8 cellular contexts compared by ENCODE assay signal in genomic region chr15:77907824-77908751, GRCh38.
A peak's percentile ranks its signal among the peaks of the same experiment; 100 is the strongest.
DNase-seq lines count a peak whose midpoint lies in the region; ATAC-seq, FAIRE-seq and TF ChIP-seq lines count a peak whose summit lies in the region.

No MANE protein-coding gene starts in this region.

- H3K27ac ChIP-seq in pancreas (no peak overlapping the region), esophagus muscularis mucosa (replicated peaks in 1 of 4) (no peak overlapping the region)

- peak; percentile 77 to 82 for DNase-seq in Caco-2
- peak; percentile 50 for DNase-seq in HS-27A (ENCODE audit: low read depth)
- DNase-seq in SW 1271 (lab: John Stamatoyannopoulos, UW) = peak; percentile 32 to 40
- DNase-seq in ecto neural progenitor cell (ENCODE audit: low spot score) = peak; percentile 55
- peak; percentile 28 to 84 (median 66) for DNase-seq in pancreas
- no peak for DNase-seq in esophagus muscularis mucosa (ENCODE audit: extremely low spot score)
- DNase-seq in DMS79 treated with DMSO at 0.1 percent for 48 hours (lab: John Stamatoyannopoulos, UW) = no peak
- no peak for DNase-seq in H54 (ENCODE audit: insufficient read length, low spot score)

- H3K4me3 Mint-ChIP-seq in Caco-2 (ENCODE audit: unreplicated experiment) = no peak overlapping the region

- H3K36me3 Mint-ChIP-seq in Caco-2 (ENCODE audit: insufficient read depth, unreplicated experiment) = no peaks in the 10 kb centered on the region

- intact Hi-C loops in Caco-2 (cut with micrococcal nuclease; ENCODE audit: unreplicated experiment) = loop anchor here (5.0 kb wide), 1 partner anchor 334 kb away; no protein-coding TSS in a partner anchor
- intact Hi-C loops in pancreas (cut with DNase I) = no loop called here
- intact Hi-C loops in esophagus muscularis mucosa (cut with DNase I) = no loop called here

- ATAC-seq in pancreas = peak; percentile 44 to 91 (median 77)

- H3K9me3 Mint-ChIP-seq in Caco-2 (ENCODE audit: unreplicated experiment) = no peaks in the 10 kb centered on the region

- no peak for FAIRE-seq in pancreas (lab: Jason Lieb, UNC)
- FAIRE-seq in H54 (lab: Jason Lieb, UNC) = no peak

- H3K27me3 ChIP-seq in Caco-2 (replicated peaks; ENCODE audit: control insufficient read depth, insufficient read depth, low read length) (no peaks in the 10 kb centered on the region), pancreas (no peaks in the 10 kb centered on the region), esophagus muscularis mucosa (peaks cover 0 to 40% (median 0%) of the 10 kb centered on the region in 4 donors)

- BruUV-seq in Caco-2 (replicated peaks; lab: Mats Ljungman, UMichigan) = no TSS peak

- peaks cover 10% of the 10 kb centered on the region for H3K27me3 Mint-ChIP-seq in Caco-2 (ENCODE audit: insufficient read depth, unreplicated experiment)

- no peak overlapping the region for H3K27ac Mint-ChIP-seq in Caco-2 (ENCODE audit: unreplicated experiment)

- TF ChIP-seq CTCF in Caco-2 (IDR thresholded peaks at IDR 0.05; ENCODE audit: insufficient read depth in 1 of 2, low read depth in 1 of 2, low read length in 1 of 2, severe bottlenecking in 1 of 2, unreplicated experiment in 1 of 2) (peak; percentile 54 to 74), pancreas (IDR thresholded peaks at IDR 0.05) (peak in 3 of 4 donors; percentile 29 to 49 (median 33)), esophagus muscularis mucosa (IDR thresholded peaks at IDR 0.05) (peak in 1 of 3 experiments; percentile 13)

- no peak for TF ChIP-seq POLR2A in esophagus muscularis mucosa (IDR thresholded peaks at IDR 0.05; ENCODE audit: low read depth)
- TF ChIP-seq POLR2A in H54 (IDR thresholded peaks at IDR 0.05; ENCODE audit: low read depth, low read length) = no peak

- H3K36me3 ChIP-seq in Caco-2 (ENCODE audit: control insufficient read depth, insufficient read depth, low read length) (no peaks in the 10 kb centered on the region), pancreas (no peaks in the 10 kb centered on the region), esophagus muscularis mucosa (no peaks in the 10 kb centered on the region)

- 49 to 71% methylated on average over 28 of the region's 28 CpGs for WGBS in pancreas, 2 donors
- 60% methylated on average over 27 of the region's 28 CpGs for WGBS in esophagus muscularis mucosa

- H3K9me3 ChIP-seq in Caco-2 (no peaks in the 10 kb centered on the region), pancreas (no peaks in the 10 kb centered on the region), esophagus muscularis mucosa (no peaks in the 10 kb centered on the region)

- H3K4me1 ChIP-seq in Caco-2 (0 out of 2 replicates have a peak, but pooled peaks cover 3% of the 10 kb centered on the region), pancreas (no peaks in the 10 kb centered on the region), esophagus muscularis mucosa (peaks cover 0 to 7% (median 2%) of the 10 kb centered on the region in 4 donors)

- H3K4me3 ChIP-seq in Caco-2 (ENCODE audit: low read depth, low read length) (no peak overlapping the region), pancreas (no peak overlapping the region), esophagus muscularis mucosa (no peak overlapping the region)

- no peaks in the 10 kb centered on the region for H3K4me1 Mint-ChIP-seq in Caco-2 (ENCODE audit: low read depth, unreplicated experiment)

- TF ChIP-seq EP300 in esophagus muscularis mucosa (IDR thresholded peaks at IDR 0.05) = no peak

- CTCF ChIA-PET in Caco-2 (lab: Charles Lee) = interaction anchor here (0.6 to 1.3 kb wide), 3 partner anchors 9 to 223 kb away, joined by 3 to 5 read pairs (median 3); partner anchors contain the start of gene CIB2

- POLR2A ChIA-PET in Caco-2 (lab: Charles Lee) = no interaction called here

Comparison
In these comparisons a context has a peak if more than half of its experiments do, and no peak if none do; other contexts are left out.
1. DNase-seq: peak in Caco-2 (2 of 2), HS-27A (single experiment), SW 1271 (2 of 2), ecto neural progenitor cell (single experiment) and pancreas (6 of 6); none in esophagus muscularis mucosa (single experiment), DMS79 treated with DMSO at 0.1 percent for 48 hours (single experiment) and H54 (single experiment).